ENCODE assay signal across 1 cellular context in the genomic region with DNA sequence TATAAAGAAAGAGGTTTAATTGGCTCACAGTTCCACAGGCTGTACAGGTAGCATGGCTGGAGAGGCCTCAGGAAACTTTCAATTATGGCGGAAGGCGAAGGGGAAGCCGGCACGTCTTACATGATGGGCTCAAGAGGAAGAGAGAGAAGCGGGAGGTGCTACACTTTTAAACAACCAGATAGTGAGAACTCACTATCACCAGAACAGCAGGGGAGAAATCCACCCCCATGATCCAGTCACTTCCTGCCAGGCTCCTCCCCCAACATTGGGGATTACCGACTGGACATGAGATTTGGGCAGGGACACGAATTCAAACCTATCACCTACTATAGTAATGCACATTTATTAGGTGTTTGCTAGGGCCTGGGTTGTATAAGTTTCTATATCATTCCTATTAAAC.
TF ChIP-seq lines count a peak whose summit lies in the region.

No MANE protein-coding gene starts in this region.

TF ChIP-seq in K562, 482 proteins besides CTCF, POLR2A, EP300 and RAD21:
- peak; percentile 77 for TF ChIP-seq CC2D1A (IDR thresholded peaks at IDR 0.05)
- TF ChIP-seq, protein P1, sequence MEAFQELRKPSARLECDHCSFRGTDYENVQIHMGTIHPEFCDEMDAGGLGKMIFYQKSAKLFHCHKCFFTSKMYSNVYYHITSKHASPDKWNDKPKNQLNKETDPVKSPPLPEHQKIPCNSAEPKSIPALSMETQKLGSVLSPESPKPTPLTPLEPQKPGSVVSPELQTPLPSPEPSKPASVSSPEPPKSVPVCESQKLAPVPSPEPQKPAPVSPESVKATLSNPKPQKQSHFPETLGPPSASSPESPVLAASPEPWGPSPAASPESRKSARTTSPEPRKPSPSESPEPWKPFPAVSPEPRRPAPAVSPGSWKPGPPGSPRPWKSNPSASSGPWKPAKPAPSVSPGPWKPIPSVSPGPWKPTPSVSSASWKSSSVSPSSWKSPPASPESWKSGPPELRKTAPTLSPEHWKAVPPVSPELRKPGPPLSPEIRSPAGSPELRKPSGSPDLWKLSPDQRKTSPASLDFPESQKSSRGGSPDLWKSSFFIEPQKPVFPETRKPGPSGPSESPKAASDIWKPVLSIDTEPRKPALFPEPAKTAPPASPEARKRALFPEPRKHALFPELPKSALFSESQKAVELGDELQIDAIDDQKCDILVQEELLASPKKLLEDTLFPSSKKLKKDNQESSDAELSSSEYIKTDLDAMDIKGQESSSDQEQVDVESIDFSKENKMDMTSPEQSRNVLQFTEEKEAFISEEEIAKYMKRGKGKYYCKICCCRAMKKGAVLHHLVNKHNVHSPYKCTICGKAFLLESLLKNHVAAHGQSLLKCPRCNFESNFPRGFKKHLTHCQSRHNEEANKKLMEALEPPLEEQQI (IDR thresholded peaks at IDR 0.05): peak; percentile 89
- TF ChIP-seq ZBTB8A (IDR thresholded peaks at IDR 0.05; ENCODE audit: partially characterized antibody): no peak
- 0 out of 2 replicates have a peak, but pooled peaks have one; percentile 21 for TF ChIP-seq EGR1 (conservative IDR thresholded peaks at IDR 0.05)
- no peak for TF ChIP-seq ZNF253 (CRISPR knock-in tag; conservative IDR thresholded peaks at IDR 0.05)
- peak in 1 of 2 experiments; percentile 50; a peak in 1 of 3 replicates for TF ChIP-seq CBX3 (IDR thresholded peaks at IDR 0.05; ENCODE audit: borderline replicate concordance in 1 of 2, low read length in 2 of 2)
- 0 out of 2 replicates have a peak, but pooled peaks have one; percentile 12 for TF ChIP-seq SPI1 (IDR thresholded peaks at IDR 0.05; ENCODE audit: borderline replicate concordance, low read depth, low read length)
- no peak for TF ChIP-seq ELF2 (CRISPR knock-in tag; IDR thresholded peaks at IDR 0.05)
